ENCODE assay signal across 9 cellular contexts in genomic region chr1:26724118-26724517, GRCh38. TPM values are rescaled to one million over a fixed set of nuclear protein-coding genes. Genes with fewer than 3 reads are reported as not detected.
DNase-seq lines count a peak whose midpoint lies in the region; ATAC-seq and TF ChIP-seq lines count a peak whose summit lies in the region.
"Had no signal": no experiment of that assay in that cellular context is flagged by ENCODE, and none has a peak within 500 bp of the region (broad histone marks: within the 10 kb centered on the region; RNA-seq: fewer than 3 reads in every experiment).

No MANE protein-coding gene starts in this region.

- H3K27ac ChIP-seq in psoas muscle, result no peak overlapping the region
- H3K27ac ChIP-seq: KMS-11 had no signal

- DNase-seq in GM06990 (ENCODE audit: extremely low read depth, insufficient read length), result no peak
- DNase-seq in T-cell, result no peak
- no peak for DNase-seq in glutamatergic neuron
- DNase-seq in psoas muscle, result no peak
- DNase-seq in NCI-H446 treated with DMSO at 0.1 percent for 48 hours (lab: John Stamatoyannopoulos, UW), result no peak
- DNase-seq in dermis blood vessel endothelial cell, result no peak
- DNase-seq in GF-D8 (lab: John Stamatoyannopoulos, UW), result no peak

- H3K27me3 ChIP-seq in GM06990 (replicated peaks; ENCODE audit: control insufficient read depth, insufficient read depth, low read length) (no peaks in the 10 kb centered on the region), psoas muscle (ENCODE audit: insufficient read depth in 3 of 3, low read length in 2 of 3) (no peaks in the 10 kb centered on the region)

- WGBS in psoas muscle, 3 donors, result 5 to 15% (median 10%) methylated on average over 2 of the region's 2 CpGs

- peaks cover 70% of the 10 kb centered on the region for H3K4me1 ChIP-seq in psoas muscle

- POLR2A ChIA-PET in T-cell (lab: Charles Lee), result interaction anchor here in 1 of 2 donors (0.6 to 1.0 kb wide), 2 partner anchors 26 to 33 kb away, joined by 3 to 4 read pairs; no protein-coding TSS in a partner anchor

- H3K27me3 Mint-ChIP-seq in T-cell (no peaks in the 10 kb centered on the region), glutamatergic neuron (ENCODE audit: unreplicated experiment) (peaks cover 3% of the 10 kb centered on the region)

- no peak for TF ChIP-seq CTCF in GM06990 (IDR thresholded peaks at IDR 0.05; ENCODE audit: insufficient read depth, low read length, poor library complexity, severe bottlenecking)
- no peak for TF ChIP-seq CTCF in glutamatergic neuron (IDR thresholded peaks at IDR 0.05; ENCODE audit: partially characterized antibody, unreplicated experiment)
- no peak for TF ChIP-seq CTCF in psoas muscle (IDR thresholded peaks at IDR 0.05)

- H3K4me1 Mint-ChIP-seq in T-cell (peaks cover 89 to 95% (median 94%) of the 10 kb centered on the region in 3 donors), glutamatergic neuron (ENCODE audit: low read depth, unreplicated experiment) (peaks cover 61% of the 10 kb centered on the region)

- H3K36me3 ChIP-seq in GM06990 (ENCODE audit: control insufficient read depth, insufficient read depth, low read length) (peaks cover 3% of the 10 kb centered on the region), psoas muscle (ENCODE audit: insufficient read depth in 1 of 2, low read depth in 1 of 2) (no peaks in the 10 kb centered on the region)

- CTCF ChIA-PET in T-cell (lab: Charles Lee), result interaction anchor here (0.6 to 2.5 kb wide), 6 partner anchors 12 to 109 kb away, joined by 3 to 9 read pairs (median 4); no protein-coding TSS in a partner anchor

- H3K4me3 Mint-ChIP-seq in T-cell, result peak overlapping the region; percentile 28 to 75 (median 52)
- peak overlapping the region; percentile 76 for H3K4me3 Mint-ChIP-seq in glutamatergic neuron (ENCODE audit: unreplicated experiment)

- no peak for ATAC-seq in T-cell (replicated peaks in 1 of 4)
- peak; percentile 49 to 77 (median 67) for ATAC-seq in psoas muscle
- no peak for ATAC-seq in HG02678 (IDR thresholded peaks at IDR 0.05; ENCODE audit: unreplicated experiment)

- H3K9me3 Mint-ChIP-seq in T-cell (no peaks in the 10 kb centered on the region), glutamatergic neuron (ENCODE audit: unreplicated experiment) (peaks cover 11% of the 10 kb centered on the region)

- no peaks in the 10 kb centered on the region for H3K9me3 ChIP-seq in psoas muscle

- H3K27ac Mint-ChIP-seq in T-cell (peak overlapping the region; percentile 72 to 81), glutamatergic neuron (ENCODE audit: unreplicated experiment) (peak overlapping the region; percentile 97)

- H3K4me3 ChIP-seq in GM06990 (replicated peaks; ENCODE audit: low read depth, low read length), result peak overlapping the region; percentile 36; the same call in 1 of the 2 replicates
- H3K4me3 ChIP-seq in psoas muscle, result peak overlapping the region; percentile 20

- intact Hi-C loops in psoas muscle (cut with DNase I), result loop anchor here in 1 of 2 donors (2.0 kb wide), 1 partner anchor 21 kb away; no protein-coding TSS in a partner anchor

- peaks cover 4% of the 10 kb centered on the region for H3K36me3 Mint-ChIP-seq in T-cell
- H3K36me3 Mint-ChIP-seq in glutamatergic neuron (ENCODE audit: unreplicated experiment), result no peaks in the 10 kb centered on the region

RNA-seq across cellular contexts. Expression of gene ARID1A, which starts 28.3 kb away (rescaled TPM):
- 100 to 1,000 TPM; 122 to 148 (median 126) TPM for total RNA-seq in T-cell
- 187 TPM for total RNA-seq in glutamatergic neuron (ENCODE audit: unreplicated experiment)
- total RNA-seq in psoas muscle, result 10 to 100 TPM; 32.2 to 44.4 (median 39.6) TPM
- polyA plus RNA-seq in psoas muscle, result 10 to 100 TPM in 2 of 3 donors, 1 to 10 TPM in 1; 8.8 to 20.8 (median 12.9) TPM
- 14.5 and 28.3 TPM in 2 replicates for total RNA-seq in dermis blood vessel endothelial cell

Comparison
In these comparisons a context has a peak if more than half of its experiments do, and no peak if none do; other contexts are left out.
1. ATAC-seq: peak in psoas muscle (4 of 4); none in T-cell (0 of 4) and HG02678 (single experiment).